ENCODE assay signal across 19 cellular contexts in the genomic region with DNA sequence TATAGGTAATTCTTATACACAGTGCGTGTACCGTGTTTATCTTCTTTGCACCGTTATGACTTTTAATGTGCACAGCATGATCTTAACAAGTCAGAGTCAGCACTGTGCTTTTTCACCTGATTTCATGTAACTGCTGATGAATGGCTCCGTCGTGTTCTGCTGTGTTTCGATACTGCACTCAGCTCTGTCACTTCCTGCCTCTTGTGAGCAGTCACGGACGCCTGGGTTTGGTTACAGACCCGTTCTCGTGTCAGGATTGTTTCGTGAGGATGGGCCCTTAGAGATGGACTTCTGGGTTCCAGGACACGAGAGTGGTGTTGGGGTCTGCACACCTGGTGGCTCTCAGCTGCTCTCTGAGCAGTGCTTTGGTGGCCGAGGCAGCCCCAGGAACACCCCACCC. TPM values are rescaled to one million over a fixed set of nuclear protein-coding genes. Genes with fewer than 3 reads are reported as not detected.
DNase-seq lines count a peak whose midpoint lies in the region; ATAC-seq and TF ChIP-seq lines count a peak whose summit lies in the region.
"Had no signal": no experiment of that assay in that cellular context is flagged by ENCODE, and none has a peak within 500 bp of the region (broad histone marks: within the 10 kb centered on the region; RNA-seq: fewer than 3 reads in every experiment).

No MANE protein-coding gene starts in this region.

- CTCF ChIA-PET in activated CD4-positive, alpha-beta memory T cell treated with anti-CD3 and anti-CD28 coated beads, Interleukin-2, amount 10 ng/mL, durations not matched to agents 7 days and 5 days (lab: Charles Lee), result no interaction called here
- CTCF ChIA-PET in activated CD4-positive, alpha-beta memory T cell treated with anti-CD3 and anti-CD28 coated beads for 36 hours (lab: Charles Lee), result interaction anchor here (1.5 to 3.9 kb wide), 3 partner anchors 11 to 108 kb away, joined by 3 to 25 read pairs (median 12); no protein-coding TSS in a partner anchor
- CTCF ChIA-PET in CD8-positive, alpha-beta T cell (lab: Charles Lee), result interaction anchor here (1.0 to 2.7 kb wide), 4 partner anchors 11 to 141 kb away, joined by 3 to 12 read pairs (median 5); no protein-coding TSS in a partner anchor
- CTCF ChIA-PET in activated CD8-positive, alpha-beta T cell treated with anti-CD3 and anti-CD28 coated beads for 36 hours (lab: Charles Lee), result interaction anchor here (1.5 to 6.1 kb wide), 4 partner anchors 21 to 149 kb away, joined by 4 to 26 read pairs (median 8); no protein-coding TSS in a partner anchor

- POLR2A ChIA-PET in activated CD4-positive, alpha-beta memory T cell treated with anti-CD3 and anti-CD28 coated beads, Interleukin-2, amount 10 ng/mL, durations not matched to agents 7 days and 5 days (lab: Charles Lee), result interaction anchor here (0.6 kb wide), 1 partner anchor 147 kb away, joined by 3 read pairs; no protein-coding TSS in a partner anchor
- POLR2A ChIA-PET in activated CD4-positive, alpha-beta memory T cell treated with anti-CD3 and anti-CD28 coated beads for 36 hours (lab: Charles Lee), result no interaction called here
- POLR2A ChIA-PET in CD8-positive, alpha-beta T cell (lab: Charles Lee), result no interaction called here
- POLR2A ChIA-PET in activated CD8-positive, alpha-beta T cell treated with anti-CD3 and anti-CD28 coated beads for 36 hours (lab: Charles Lee), result no interaction called here

- H3K9me3 ChIP-seq in CD8-positive, alpha-beta T cell (ENCODE audit: low read length), result no peaks in the 10 kb centered on the region
- H3K9me3 ChIP-seq: MG63 had no signal

- no peaks in the 10 kb centered on the region for H3K27me3 Mint-ChIP-seq in activated CD4-positive, alpha-beta memory T cell treated with anti-CD3 and anti-CD28 coated beads, Interleukin-2, amount 10 ng/mL, durations not matched to agents 7 days and 5 days
- H3K27me3 Mint-ChIP-seq in activated CD4-positive, alpha-beta memory T cell treated with anti-CD3 and anti-CD28 coated beads for 36 hours, result no peaks in the 10 kb centered on the region
- H3K27me3 Mint-ChIP-seq in CD8-positive, alpha-beta T cell (ENCODE audit: low read depth), result no peaks in the 10 kb centered on the region
- H3K27me3 Mint-ChIP-seq in activated CD8-positive, alpha-beta T cell treated with anti-CD3 and anti-CD28 coated beads for 36 hours, result no peaks in the 10 kb centered on the region
- H3K27me3 Mint-ChIP-seq in natural killer cell (ENCODE audit: low read depth in 2 of 2), result no peaks in the 10 kb centered on the region

- peaks cover 19% of the 10 kb centered on the region for H3K4me1 ChIP-seq in CD8-positive, alpha-beta T cell (ENCODE audit: insufficient read depth, low read length)

- H3K4me1 Mint-ChIP-seq in activated CD4-positive, alpha-beta memory T cell treated with anti-CD3 and anti-CD28 coated beads, Interleukin-2, amount 10 ng/mL, durations not matched to agents 7 days and 5 days, result peaks cover 13% of the 10 kb centered on the region
- peaks cover 5% of the 10 kb centered on the region for H3K4me1 Mint-ChIP-seq in activated CD4-positive, alpha-beta memory T cell treated with anti-CD3 and anti-CD28 coated beads for 36 hours (ENCODE audit: low read depth)
- H3K4me1 Mint-ChIP-seq in CD8-positive, alpha-beta T cell (ENCODE audit: low read depth), result peaks cover 28% of the 10 kb centered on the region
- H3K4me1 Mint-ChIP-seq in activated CD8-positive, alpha-beta T cell treated with anti-CD3 and anti-CD28 coated beads for 36 hours (ENCODE audit: low read depth), result peaks cover 21% of the 10 kb centered on the region
- peaks cover 32 to 40% of the 10 kb centered on the region in 2 donors for H3K4me1 Mint-ChIP-seq in natural killer cell

- no peak overlapping the region for H3K4me3 ChIP-seq in CD8-positive, alpha-beta T cell (ENCODE audit: low read depth, low read length)
- H3K4me3 ChIP-seq: MG63 had no signal

- no peak overlapping the region for H3K27ac ChIP-seq in CD8-positive, alpha-beta T cell (ENCODE audit: low read depth, low read length)
- no peak overlapping the region for H3K27ac ChIP-seq in substantia nigra (ENCODE audit: low read depth, low read length, poor library complexity, severe bottlenecking)

- DNase-seq in activated CD4-positive, alpha-beta memory T cell treated with anti-CD3 and anti-CD28 coated beads, Interleukin-2, amount 10 ng/mL, durations not matched to agents 7 days and 5 days, result no peak
- no peak for DNase-seq in activated CD4-positive, alpha-beta memory T cell treated with anti-CD3 and anti-CD28 coated beads for 36 hours
- DNase-seq in CD8-positive, alpha-beta T cell, result peak in 2 of 7 experiments; percentile 20 to 29
- DNase-seq in activated CD8-positive, alpha-beta T cell treated with anti-CD3 and anti-CD28 coated beads for 36 hours, result peak; percentile 48
- DNase-seq in natural killer cell, result no peak
- DNase-seq in iPS-NIHi11 (ENCODE audit: low spot score), result no peak
- no peak for DNase-seq in NCI-H1048 (lab: John Stamatoyannopoulos, UW)
- no peak for DNase-seq in substantia nigra (lab: John Stamatoyannopoulos, UW)
- DNase-seq: 8988T, DMS 273 treated with DMSO at 0.1 percent for 48 hours, H9, Karpas-422, MG63, NCI-H1105, NCI-H1694, NCI-H2107, NCI-H2227 treated with DMSO at 0.1 percent for 48 hours, NCI-H524 had no signal

- no peaks in the 10 kb centered on the region for H3K27me3 ChIP-seq in CD8-positive, alpha-beta T cell (ENCODE audit: insufficient read depth, low read length)
- H3K27me3 ChIP-seq: MG63 had no signal

- no peaks in the 10 kb centered on the region for H3K9me3 Mint-ChIP-seq in activated CD4-positive, alpha-beta memory T cell treated with anti-CD3 and anti-CD28 coated beads, Interleukin-2, amount 10 ng/mL, durations not matched to agents 7 days and 5 days
- H3K9me3 Mint-ChIP-seq in activated CD4-positive, alpha-beta memory T cell treated with anti-CD3 and anti-CD28 coated beads for 36 hours, result no peaks in the 10 kb centered on the region
- H3K9me3 Mint-ChIP-seq in CD8-positive, alpha-beta T cell, result no peaks in the 10 kb centered on the region
- H3K9me3 Mint-ChIP-seq in activated CD8-positive, alpha-beta T cell treated with anti-CD3 and anti-CD28 coated beads for 36 hours, result no peaks in the 10 kb centered on the region
- no peaks in the 10 kb centered on the region for H3K9me3 Mint-ChIP-seq in natural killer cell

- intact Hi-C loops in activated CD4-positive, alpha-beta memory T cell treated with anti-CD3 and anti-CD28 coated beads for 36 hours (cut with micrococcal nuclease), result loop anchor here (10.0 kb wide), 1 partner anchor 112 kb away; no protein-coding TSS in a partner anchor
- intact Hi-C loops in CD8-positive, alpha-beta T cell (cut with DNase I, micrococcal nuclease), result loop anchor here (5.0 kb wide), 1 partner anchor 424 kb away; no protein-coding TSS in a partner anchor
- intact Hi-C loops in activated CD8-positive, alpha-beta T cell treated with anti-CD3 and anti-CD28 coated beads for 36 hours (cut with micrococcal nuclease), result no loop called here
- intact Hi-C loops in natural killer cell (cut with micrococcal nuclease), result no loop called here

- H3K36me3 ChIP-seq in CD8-positive, alpha-beta T cell (ENCODE audit: insufficient read depth, low read length), result peaks cover 7% of the 10 kb centered on the region

- peaks cover 16% of the 10 kb centered on the region for H3K36me3 Mint-ChIP-seq in activated CD4-positive, alpha-beta memory T cell treated with anti-CD3 and anti-CD28 coated beads, Interleukin-2, amount 10 ng/mL, durations not matched to agents 7 days and 5 days (ENCODE audit: low read depth)
- H3K36me3 Mint-ChIP-seq in activated CD4-positive, alpha-beta memory T cell treated with anti-CD3 and anti-CD28 coated beads for 36 hours, result peaks cover 17% of the 10 kb centered on the region
- peaks cover 19% of the 10 kb centered on the region for H3K36me3 Mint-ChIP-seq in CD8-positive, alpha-beta T cell
- peaks cover 21% of the 10 kb centered on the region for H3K36me3 Mint-ChIP-seq in activated CD8-positive, alpha-beta T cell treated with anti-CD3 and anti-CD28 coated beads for 36 hours (ENCODE audit: low read depth)
- no peaks in the 10 kb centered on the region for H3K36me3 Mint-ChIP-seq in natural killer cell

- peak; percentile 35 for ATAC-seq in CD8-positive, alpha-beta T cell
- peak; percentile 78 for ATAC-seq in activated CD8-positive, alpha-beta T cell treated with anti-CD3 and anti-CD28 coated beads for 36 hours
- peak; percentile 49 to 64 (median 50) for ATAC-seq in natural killer cell
- ATAC-seq: Panc1 had no signal

- H3K4me3 Mint-ChIP-seq in activated CD4-positive, alpha-beta memory T cell treated with anti-CD3 and anti-CD28 coated beads, Interleukin-2, amount 10 ng/mL, durations not matched to agents 7 days and 5 days, result no peak overlapping the region
- no peak overlapping the region for H3K4me3 Mint-ChIP-seq in activated CD4-positive, alpha-beta memory T cell treated with anti-CD3 and anti-CD28 coated beads for 36 hours
- no peak overlapping the region for H3K4me3 Mint-ChIP-seq in CD8-positive, alpha-beta T cell
- no peak overlapping the region for H3K4me3 Mint-ChIP-seq in activated CD8-positive, alpha-beta T cell treated with anti-CD3 and anti-CD28 coated beads for 36 hours
- peak overlapping the region; percentile 62 for H3K4me3 Mint-ChIP-seq in natural killer cell
- H3K4me3 Mint-ChIP-seq: H9 had no signal

- peak overlapping the region; percentile 44 for H3K27ac Mint-ChIP-seq in activated CD4-positive, alpha-beta memory T cell treated with anti-CD3 and anti-CD28 coated beads, Interleukin-2, amount 10 ng/mL, durations not matched to agents 7 days and 5 days
- no peak overlapping the region for H3K27ac Mint-ChIP-seq in activated CD4-positive, alpha-beta memory T cell treated with anti-CD3 and anti-CD28 coated beads for 36 hours
- peak overlapping the region; percentile 64 for H3K27ac Mint-ChIP-seq in CD8-positive, alpha-beta T cell
- peak overlapping the region; percentile 52 for H3K27ac Mint-ChIP-seq in activated CD8-positive, alpha-beta T cell treated with anti-CD3 and anti-CD28 coated beads for 36 hours
- peak overlapping the region; percentile 65 to 69 for H3K27ac Mint-ChIP-seq in natural killer cell
- H3K27ac Mint-ChIP-seq: H9 had no signal

- no peak for TF ChIP-seq CTCF in CD8-positive, alpha-beta T cell (IDR thresholded peaks at IDR 0.05)
- no peak for TF ChIP-seq CTCF in activated CD8-positive, alpha-beta T cell treated with anti-CD3 and anti-CD28 coated beads for 36 hours (IDR thresholded peaks at IDR 0.05)
- no peak for TF ChIP-seq CTCF in natural killer cell (IDR thresholded peaks at IDR 0.05)

RNA-seq across cellular contexts. Expression of a gene that starts 24.6 kb away (rescaled TPM):
- 100 to 1,000 TPM; 133 to 135 TPM for total RNA-seq in activated CD4-positive, alpha-beta memory T cell treated with anti-CD3 and anti-CD28 coated beads, Interleukin-2, amount 10 ng/mL, durations not matched to agents 7 days and 5 days
- 10 to 100 TPM; 97.0 to 98.2 TPM for total RNA-seq in activated CD4-positive, alpha-beta memory T cell treated with anti-CD3 and anti-CD28 coated beads for 36 hours
- 10 to 100 TPM; 78.3 to 91.2 TPM for total RNA-seq in CD8-positive, alpha-beta T cell
- 10 to 100 TPM; 77.8 to 85.8 TPM for total RNA-seq in activated CD8-positive, alpha-beta T cell treated with anti-CD3 and anti-CD28 coated beads for 36 hours
- 100 to 1,000 TPM in 2 of 3 donors, 10 to 100 TPM in 1; 92.0 to 149 (median 132) TPM for total RNA-seq in natural killer cell

RNA-seq across cellular contexts. Expression of a gene that starts 41.0 kb away (rescaled TPM):
- total RNA-seq in activated CD4-positive, alpha-beta memory T cell treated with anti-CD3 and anti-CD28 coated beads, Interleukin-2, amount 10 ng/mL, durations not matched to agents 7 days and 5 days, result 1 to 10 TPM; 2.4 to 3.7 TPM
- 1 to 10 TPM; 1.6 to 2.3 TPM for total RNA-seq in activated CD4-positive, alpha-beta memory T cell treated with anti-CD3 and anti-CD28 coated beads for 36 hours
- total RNA-seq in CD8-positive, alpha-beta T cell, result 1 to 10 TPM; 3.1 to 3.4 TPM
- total RNA-seq in activated CD8-positive, alpha-beta T cell treated with anti-CD3 and anti-CD28 coated beads for 36 hours, result 1 to 10 TPM in 1 of 2 experiments, under 1 TPM in 1; 0.96 to 1.2 TPM
- total RNA-seq in natural killer cell, result 1 to 10 TPM; 4.9 to 6.1 (median 5.5) TPM

RNA-seq across cellular contexts. Expression of a gene that starts 59.9 kb away (rescaled TPM):
- total RNA-seq in activated CD4-positive, alpha-beta memory T cell treated with anti-CD3 and anti-CD28 coated beads, Interleukin-2, amount 10 ng/mL, durations not matched to agents 7 days and 5 days, result 10 to 100 TPM; 30.4 to 32.1 TPM
- total RNA-seq in activated CD4-positive, alpha-beta memory T cell treated with anti-CD3 and anti-CD28 coated beads for 36 hours, result 10 to 100 TPM; 36.7 to 40.5 TPM
- total RNA-seq in CD8-positive, alpha-beta T cell, result 10 to 100 TPM; 29.3 to 30.9 TPM
- total RNA-seq in activated CD8-positive, alpha-beta T cell treated with anti-CD3 and anti-CD28 coated beads for 36 hours, result 10 to 100 TPM; 28.3 to 32.8 TPM
- total RNA-seq in natural killer cell, result 10 to 100 TPM; 29.4 to 42.3 (median 32.0) TPM

Comparison
In these comparisons a context has a peak if more than half of its experiments do, and no peak if none do; other contexts are left out.
1. intact Hi-C loops: an anchor here in activated CD4-positive, alpha-beta memory T cell treated with anti-CD3 and anti-CD28 coated beads for 36 hours (10.0 kb wide) and CD8-positive, alpha-beta T cell (5.0 kb wide); none called in activated CD8-positive, alpha-beta T cell treated with anti-CD3 and anti-CD28 coated beads for 36 hours and natural killer cell.